In genomic region chr12:56154246-56154771, GRCh38 we compare ENCODE assay signal across 16 cellular contexts. TPM values are rescaled to one million over a fixed set of nuclear protein-coding genes. Genes with fewer than 3 reads are reported as not detected.
DNase-seq lines count a peak whose midpoint lies in the region; ATAC-seq and TF ChIP-seq lines count a peak whose summit lies in the region.
"Had no signal": no experiment of that assay in that cellular context is flagged by ENCODE, and none has a peak within 500 bp of the region (broad histone marks: within the 10 kb centered on the region; RNA-seq: fewer than 3 reads in every experiment).

No MANE protein-coding gene starts in this region.

- BruUV-seq in mammary epithelial cell (replicated peaks; lab: Mats Ljungman, UMichigan): no TSS peak

- no peak overlapping the region for H2AFZ ChIP-seq in mammary epithelial cell (ENCODE audit: low read depth, low read length)

- H3K9me3 ChIP-seq in WERI-Rb-1 (ENCODE audit: severe bottlenecking) (no peaks in the 10 kb centered on the region), mammary epithelial cell (replicated peaks; ENCODE audit: insufficient read depth, low read length) (no peaks in the 10 kb centered on the region)
- H3K9me3 ChIP-seq: A549, ascending aorta, spleen had no signal

- intact Hi-C loops in mammary epithelial cell (cut with micrococcal nuclease): no loop called here

- H3K27me3 ChIP-seq in WERI-Rb-1 (ENCODE audit: insufficient read depth, low read depth, severe bottlenecking): no peaks in the 10 kb centered on the region
- no peaks in the 10 kb centered on the region for H3K27me3 ChIP-seq in mammary epithelial cell (ENCODE audit: insufficient read depth, low read length)
- H3K27me3 ChIP-seq: ascending aorta, dorsolateral prefrontal cortex, spleen had no signal

- H3K4me3 Mint-ChIP-seq in osteocyte (ENCODE audit: unreplicated experiment): no peak overlapping the region

- H3K9me3 Mint-ChIP-seq in osteocyte (ENCODE audit: unreplicated experiment): no peaks in the 10 kb centered on the region
- H3K9me3 Mint-ChIP-seq: activated T-helper 1 cell treated with anti-CD3 and anti-CD28 coated beads, Interleukin-12 subunit alpha, Interleukin-12 subunit beta, Interleukin-2, Interleukin-4 antibody, amounts not matched to agents 30 ng/mL and 10 ng/mL and 1 ng/mL, durations not matched to agents 14 hours and 24 hours and 36 hours had no signal

- H3K27ac ChIP-seq in WERI-Rb-1: peak overlapping the region; percentile 86
- no peak overlapping the region for H3K27ac ChIP-seq in mammary epithelial cell (ENCODE audit: insufficient read depth, low read depth, low read length)
- H3K27ac ChIP-seq: A549, ascending aorta had no signal

- in situ Hi-C loops in mammary epithelial cell (cut with MboI; ENCODE audit: low sequenced_read_pairs in 2 of 2): no loop called here

- no peaks in the 10 kb centered on the region for H4K20me1 ChIP-seq in mammary epithelial cell (ENCODE audit: insufficient read depth, low read length)

- dilution Hi-C loops in mammary epithelial cell (cut with HindIII; ENCODE audit: low sequenced_read_pairs): no loop called here

- H3K4me2 ChIP-seq in mammary epithelial cell (ENCODE audit: insufficient read depth, low read depth, low read length): no peak overlapping the region

- CTCF ChIA-PET in mammary epithelial cell (lab: Charles Lee; ENCODE audit: low non-redundant PET): no interaction called here

- peak; percentile 57 for DNase-seq in NCI-H146 (lab: John Stamatoyannopoulos, UW)
- no peak for DNase-seq in NCI-H146 treated with DMSO at 0.1 percent for 48 hours (lab: John Stamatoyannopoulos, UW; ENCODE audit: unreplicated experiment)
- peak; percentile 87 for DNase-seq in NCI-H2227 (lab: John Stamatoyannopoulos, UW; ENCODE audit: unreplicated experiment)
- peak; percentile 71 for DNase-seq in WERI-Rb-1
- no peak for DNase-seq in osteocyte (ENCODE audit: extremely low spot score, unreplicated experiment)
- no peak for DNase-seq in anterior cingulate cortex (lab: John Stamatoyannopoulos, UW)
- DNase-seq in mammary epithelial cell: no peak
- DNase-seq: activated CD4-positive, CD25-positive, alpha-beta regulatory T cell treated with anti-CD3 and anti-CD28 coated beads, Interleukin-2, amount 50 U/mL, for 72 hours; dorsolateral prefrontal cortex; NCI-H1436; NK-92 treated with Interleukin-12 subunit alpha and Interleukin-12 subunit beta, amount 100 ng/mL, for 24 hours; spleen had no signal

- ATAC-seq in GM21576 (IDR thresholded peaks at IDR 0.05; ENCODE audit: unreplicated experiment): no peak
- ATAC-seq: A549 had no signal

- H3K4me1 Mint-ChIP-seq in osteocyte (ENCODE audit: unreplicated experiment): peaks cover 51% of the 10 kb centered on the region

- peaks cover 25% of the 10 kb centered on the region for H3K36me3 ChIP-seq in WERI-Rb-1
- H3K36me3 ChIP-seq in mammary epithelial cell (ENCODE audit: insufficient read depth, low read length): peaks cover 2% of the 10 kb centered on the region

- peaks cover 26% of the 10 kb centered on the region for H3K4me1 ChIP-seq in mammary epithelial cell (ENCODE audit: insufficient read depth, low read length)

- 100% methylated on average over 1 of the region's 1 CpG for WGBS in mammary epithelial cell (ENCODE audit: low coverage, missing lambda C conversion rate)

- H3K36me3 Mint-ChIP-seq in osteocyte (ENCODE audit: unreplicated experiment): peaks cover 18% of the 10 kb centered on the region

- H3K4me3 ChIP-seq in WERI-Rb-1 (ENCODE audit: low read depth, low read length) (no peak overlapping the region), mammary epithelial cell (replicated peaks in 1 of 3; ENCODE audit: insufficient read depth in 1 of 3, low read depth in 2 of 3, low read length in 3 of 3) (no peak overlapping the region)
- H3K4me3 ChIP-seq: A549, ascending aorta, spleen had no signal

- no peak overlapping the region for H3K9ac ChIP-seq in mammary epithelial cell (ENCODE audit: insufficient read depth, low read length)

- H3K79me2 ChIP-seq in mammary epithelial cell (ENCODE audit: insufficient read depth, low read length): peaks cover 13% of the 10 kb centered on the region

- no peak for TF ChIP-seq CTCF in WERI-Rb-1 (IDR thresholded peaks at IDR 0.05; ENCODE audit: low read depth, low read length)
- TF ChIP-seq CTCF in osteocyte (IDR thresholded peaks at IDR 0.05): no peak
- no peak for TF ChIP-seq CTCF in mammary epithelial cell (conservative IDR thresholded peaks at IDR 0.05 in 1 of 2, IDR thresholded peaks at IDR 0.05 in 1 of 2; ENCODE audit: extremely low read depth in 1 of 2, insufficient read depth in 1 of 2, low read depth in 1 of 2, low read length in 2 of 2)

- H3K27me3 Mint-ChIP-seq in osteocyte (ENCODE audit: unreplicated experiment): no peaks in the 10 kb centered on the region

- H3K27ac Mint-ChIP-seq in osteocyte (ENCODE audit: unreplicated experiment): peak overlapping the region; percentile 10

RNA-seq across cellular contexts. Expression of gene MYL6B, which starts 1.9 kb away (rescaled TPM):
- total RNA-seq in osteocyte (123 and 139 TPM in 2 replicates), mammary epithelial cell (10 to 100 TPM; 24.7 to 57.1 TPM)
- polyA plus RNA-seq in mammary epithelial cell: 50.1 TPM
- 32.8 TPM for polyA minus RNA-seq in mammary epithelial cell

RNA-seq across cellular contexts. Expression of gene MYL6, which starts 3.9 kb away (rescaled TPM):
- total RNA-seq in osteocyte: 1,490 and 1,549 TPM in 2 replicates
- 1,000 to 10,000 TPM in 1 of 2 donors, 100 to 1,000 TPM in 1; 732 to 1,042 TPM for total RNA-seq in mammary epithelial cell
- polyA plus RNA-seq in mammary epithelial cell: 3,180 TPM
- polyA minus RNA-seq in mammary epithelial cell: 913 TPM

RNA-seq across cellular contexts. Expression of gene ESYT1, which starts 26.2 kb away (rescaled TPM):
- total RNA-seq in osteocyte (127 and 142 TPM in 2 replicates), mammary epithelial cell (100 to 1,000 TPM; 166 to 366 TPM)
- polyA plus RNA-seq in mammary epithelial cell: 236 TPM
- polyA minus RNA-seq in mammary epithelial cell: 447 TPM

RNA-seq across cellular contexts. Expression of gene SMARCC2, which starts 35.0 kb away (rescaled TPM):
- 122 and 128 TPM in 2 replicates for total RNA-seq in osteocyte
- 10 to 100 TPM; 28.7 to 61.6 TPM for total RNA-seq in mammary epithelial cell
- 31.7 TPM for polyA plus RNA-seq in mammary epithelial cell
- polyA minus RNA-seq in mammary epithelial cell: 88.2 TPM

RNA-seq across cellular contexts. Expression of gene ZC3H10, which starts 36.2 kb away (rescaled TPM):
- total RNA-seq in osteocyte: 10.5 and 11.8 TPM in 2 replicates
- 1 to 10 TPM; 2.7 TPM for total RNA-seq in mammary epithelial cell
- 0.87 TPM for polyA plus RNA-seq in mammary epithelial cell
- 2.1 TPM for polyA minus RNA-seq in mammary epithelial cell

Comparison
In these comparisons a context has a peak if more than half of its experiments do, and no peak if none do; other contexts are left out.
1. DNase-seq: peak in NCI-H146 (single experiment), NCI-H2227 (single experiment) and WERI-Rb-1 (single experiment); none in NCI-H146 treated with DMSO at 0.1 percent for 48 hours (single experiment), osteocyte (single experiment), anterior cingulate cortex (0 of 58) and mammary epithelial cell (single experiment).